Comparison of ENCODE assay signal across 25 cellular contexts in the genomic region with DNA sequence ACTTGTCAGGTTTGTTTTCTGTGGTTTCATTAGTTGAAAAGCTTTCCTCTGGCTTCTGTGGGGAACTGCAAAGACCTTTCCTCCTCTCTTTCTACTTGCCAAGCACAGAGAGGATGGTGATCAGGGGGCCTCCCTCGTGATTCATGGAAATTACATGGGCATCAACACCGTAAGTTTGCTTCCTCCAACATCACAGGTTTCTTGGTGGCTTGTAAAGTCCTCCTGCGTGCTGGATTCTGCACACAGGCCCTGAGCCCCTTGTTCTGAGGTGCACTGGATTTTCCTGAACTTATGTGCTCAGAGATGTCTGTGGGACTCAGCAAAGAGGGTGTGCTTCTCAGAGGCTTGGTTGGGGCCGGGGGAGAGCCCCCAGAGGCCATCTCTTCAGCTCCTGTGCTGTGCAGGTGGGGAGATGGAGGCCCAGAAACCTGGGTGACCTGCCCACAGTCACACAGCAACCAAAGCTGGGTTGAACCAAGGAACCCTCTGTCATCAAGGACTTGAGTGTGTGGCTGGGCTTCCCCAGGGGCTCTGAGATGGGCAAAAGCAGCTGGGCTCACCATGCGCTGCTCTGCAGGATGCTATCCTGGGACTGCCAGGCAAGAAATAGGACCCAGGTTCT. TPM values are rescaled to one million over a fixed set of nuclear protein-coding genes. Genes with fewer than 3 reads are reported as not detected.
DNase-seq lines count a peak whose midpoint lies in the region; ATAC-seq and TF ChIP-seq lines count a peak whose summit lies in the region.
"Had no signal": no experiment of that assay in that cellular context is flagged by ENCODE, and none has a peak within 500 bp of the region (broad histone marks: within the 10 kb centered on the region; RNA-seq: fewer than 3 reads in every experiment).

No MANE protein-coding gene starts in this region.

- H3K9me3 Mint-ChIP-seq in activated naive CD8-positive, alpha-beta T cell (ENCODE audit: low read depth), result no peaks in the 10 kb centered on the region
- no peaks in the 10 kb centered on the region for H3K9me3 Mint-ChIP-seq in neural progenitor cell

- H3K4me1 ChIP-seq in heart left ventricle (peaks cover 0 to 53% (median 27%) of the 10 kb centered on the region in 12 donors), neural progenitor cell (peaks cover 21% of the 10 kb centered on the region), thymus (ENCODE audit: control insufficient read depth, insufficient read depth, low read length) (no peaks in the 10 kb centered on the region)
- H3K4me1 ChIP-seq: foreskin keratinocyte had no signal

- H3K4me3 Mint-ChIP-seq in activated naive CD8-positive, alpha-beta T cell, result no peak overlapping the region
- H3K4me3 Mint-ChIP-seq in neural progenitor cell, result no peak overlapping the region
- H3K4me3 Mint-ChIP-seq: T-helper 17 cell had no signal

- no peak overlapping the region for H2AFZ ChIP-seq in neural progenitor cell (replicated peaks)

- H3K36me3 ChIP-seq in heart left ventricle (peaks cover 0 to 7% (median 0%) of the 10 kb centered on the region in 9 donors), neural progenitor cell (no peaks in the 10 kb centered on the region), thymus (ENCODE audit: control insufficient read depth, insufficient read depth) (no peaks in the 10 kb centered on the region)
- H3K36me3 ChIP-seq: neutrophil had no signal

- no peaks in the 10 kb centered on the region for H3K79me2 ChIP-seq in neural progenitor cell (ENCODE audit: low read depth)

- peak overlapping the region; percentile 75 for H3K27ac Mint-ChIP-seq in activated naive CD8-positive, alpha-beta T cell
- peak overlapping the region; percentile 83 for H3K27ac Mint-ChIP-seq in neural progenitor cell
- H3K27ac Mint-ChIP-seq: T-helper 17 cell had no signal

- H3K27me3 Mint-ChIP-seq in activated naive CD8-positive, alpha-beta T cell, result no peaks in the 10 kb centered on the region
- H3K27me3 Mint-ChIP-seq in neural progenitor cell (ENCODE audit: insufficient read depth, low read depth), result peaks cover 11% of the 10 kb centered on the region
- H3K27me3 Mint-ChIP-seq: T-helper 17 cell had no signal

- no peaks in the 10 kb centered on the region for H3K27me3 ChIP-seq in heart left ventricle
- no peaks in the 10 kb centered on the region for H3K27me3 ChIP-seq in neural progenitor cell
- no peaks in the 10 kb centered on the region for H3K27me3 ChIP-seq in thymus (ENCODE audit: control insufficient read depth, insufficient read depth)
- H3K27me3 ChIP-seq: neutrophil had no signal

- TF ChIP-seq POLR2A in heart left ventricle (IDR thresholded peaks at IDR 0.05), result no peak

- no peak for ATAC-seq in heart left ventricle
- ATAC-seq in left ventricle myocardium superior, result no peak
- ATAC-seq in HG03571 (IDR thresholded peaks at IDR 0.05; ENCODE audit: unreplicated experiment), result no peak
- ATAC-seq: foreskin keratinocyte, T-helper 17 cell had no signal

- H3K4me1 Mint-ChIP-seq in activated naive CD8-positive, alpha-beta T cell (ENCODE audit: low read depth), result peaks cover 28% of the 10 kb centered on the region
- peaks cover 51% of the 10 kb centered on the region for H3K4me1 Mint-ChIP-seq in neural progenitor cell

- peaks cover 7% of the 10 kb centered on the region for H3F3A ChIP-seq in neural progenitor cell (ENCODE audit: low read depth)

- no peaks in the 10 kb centered on the region for H3K36me3 Mint-ChIP-seq in activated naive CD8-positive, alpha-beta T cell
- peaks cover 4% of the 10 kb centered on the region for H3K36me3 Mint-ChIP-seq in neural progenitor cell

- no peaks in the 10 kb centered on the region for H3K9me3 ChIP-seq in heart left ventricle
- H3K9me3 ChIP-seq in neural progenitor cell (ENCODE audit: low read depth), result no peaks in the 10 kb centered on the region
- no peaks in the 10 kb centered on the region for H3K9me3 ChIP-seq in thymus (ENCODE audit: control insufficient read depth)
- H3K9me3 ChIP-seq: neutrophil had no signal

- H3K27ac ChIP-seq in heart left ventricle, result peak overlapping the region; percentile 67 to 91 (median 87)
- H3K27ac ChIP-seq in neural progenitor cell, result no peak overlapping the region
- peak overlapping the region; percentile 26 for H3K27ac ChIP-seq in thymus (ENCODE audit: low read depth)
- H3K27ac ChIP-seq: foreskin keratinocyte, HL-60, neutrophil had no signal

- intact Hi-C loops in heart left ventricle (cut with DNase I) (loop anchor here in 9 of 10 donors (2.0 to 10.0 kb wide), 9 partner anchors 43 to 87 kb away; no protein-coding TSS in a partner anchor), left ventricle myocardium superior (cut with micrococcal nuclease) (no loop called here)

- 78 to 93% (median 84%) methylated on average over 4 to 5 of the region's 5 CpGs for WGBS in heart left ventricle, 4 donors
- 82% methylated on average over 5 of the region's 5 CpGs for WGBS in thymus

- TF ChIP-seq CTCF in heart left ventricle (IDR thresholded peaks at IDR 0.05) (no peak), neural progenitor cell (IDR thresholded peaks at IDR 0.05) (no peak)

- peaks cover 14% of the 10 kb centered on the region for H4K20me1 ChIP-seq in neural progenitor cell (ENCODE audit: low read depth)

- H3K4me2 ChIP-seq in neural progenitor cell, result no peak overlapping the region

- H3K9ac ChIP-seq in neural progenitor cell, result no peak overlapping the region

- H3K4me3 ChIP-seq in heart left ventricle, result no peak overlapping the region
- no peak overlapping the region for H3K4me3 ChIP-seq in neural progenitor cell
- H3K4me3 ChIP-seq in thymus (ENCODE audit: low read length), result no peak overlapping the region

- DNase-seq in heart left ventricle, result no peak
- no peak for DNase-seq in left ventricle myocardium superior
- DNase-seq in neural progenitor cell (ENCODE audit: low spot score), result no peak
- DNase-seq in NCI-H1417 (lab: John Stamatoyannopoulos, UW), result no peak
- no peak for DNase-seq in NCI-H187 (lab: John Stamatoyannopoulos, UW)
- DNase-seq: activated CD4-positive, alpha-beta T cell treated with anti-CD3 and anti-CD28 coated beads for 4 hours; activated CD8-positive, alpha-beta memory T cell treated with anti-CD3 and anti-CD28 coated beads, Interleukin-2, amount 50 U/mL, for 48 hours; activated naive CD4-positive, alpha-beta T cell treated with Interleukin-2 at 50 U/mL for 16 hours; DMS 273 treated with DMSO at 0.1 percent for 48 hours; erythroblast; foreskin keratinocyte; GOT3; hypothalamus; IMR-90; NCI-H1436; NCI-H2171; NCI-H526; stimulated activated CD4-positive, alpha-beta T cell treated with anti-CD3 and anti-CD28 coated beads, Interleukin-4, amount 100 ng/mL, for 1 hour; stimulated activated naive CD4-positive, alpha-beta T cell treated with Interleukin-2 at 50 U/mL for 16 hours; T-helper 17 cell had no signal

RNA-seq across cellular contexts. Expression of gene RGS3, which starts 36.5 kb away (rescaled TPM):
- total RNA-seq in heart left ventricle, result 100 to 1,000 TPM; 107 to 214 (median 139) TPM
- 100 to 1,000 TPM in 1 of 2 donors, 10 to 100 TPM in 1; 93.4 to 120 TPM for polyA plus RNA-seq in heart left ventricle
- 115 TPM for total RNA-seq in left ventricle myocardium superior
- total RNA-seq in neural progenitor cell (ENCODE audit: low replicate concordance), result 30.3 and 39.9 TPM in 2 replicates
- polyA plus RNA-seq in thymus, result 16.5 TPM
